24 cellular contexts compared by ENCODE assay signal in genomic region chr4:147709999-147710398, GRCh38. TPM values are rescaled to one million over a fixed set of nuclear protein-coding genes. Genes with fewer than 3 reads are reported as not detected.
A peak's percentile ranks its signal among the peaks of the same experiment; 100 is the strongest.
DNase-seq lines count a peak whose midpoint lies in the region; TF ChIP-seq lines count a peak whose summit lies in the region.
"Had no signal": no experiment of that assay in that cellular context is flagged by ENCODE, and none has a peak within 500 bp of the region (broad histone marks: within the 10 kb centered on the region; RNA-seq: fewer than 3 reads in every experiment).

No MANE protein-coding gene starts in this region.

- H3K9ac ChIP-seq in mammary epithelial cell (ENCODE audit: insufficient read depth, low read length), result no peak overlapping the region
- H3K9ac ChIP-seq in Karpas-422 (ENCODE audit: low read length), result no peak overlapping the region
- H3K9ac ChIP-seq: KMS-11 had no signal

- no peak overlapping the region for H3K27ac ChIP-seq in mammary epithelial cell (ENCODE audit: insufficient read depth, low read depth, low read length)
- no peak overlapping the region for H3K27ac ChIP-seq in SJCRH30
- H3K27ac ChIP-seq in Karpas-422 (ENCODE audit: low read length), result no peak overlapping the region
- H3K27ac ChIP-seq: KMS-11, psoas muscle, transverse colon had no signal

- dilution Hi-C loops in mammary epithelial cell (cut with HindIII; ENCODE audit: low sequenced_read_pairs), result no loop called here

- H3K4me2 ChIP-seq in mammary epithelial cell (ENCODE audit: insufficient read depth, low read depth, low read length) (no peak overlapping the region), Karpas-422 (ENCODE audit: low read depth, low read length, poor library complexity, severe bottlenecking) (no peak overlapping the region)
- H3K4me2 ChIP-seq: KMS-11 had no signal

- POLR2A ChIA-PET in MCF 10A (lab: Yijun Ruan, JAX), result interaction anchor here (0.8 kb wide), 1 partner anchor 23 kb away, joined by 4 read pairs; no protein-coding TSS in a partner anchor

- H3K27me3 ChIP-seq in mammary epithelial cell (ENCODE audit: insufficient read depth, low read length) (no peaks in the 10 kb centered on the region), SJCRH30 (no peaks in the 10 kb centered on the region), Karpas-422 (ENCODE audit: low read length) (no peaks in the 10 kb centered on the region)
- H3K27me3 ChIP-seq: transverse colon had no signal

- DNase-seq in mammary epithelial cell (peak; percentile 34), MCF 10A (ENCODE audit: unreplicated experiment) (no peak), SJCRH30 (peak; percentile 16 to 18), epithelial cell of esophagus (ENCODE audit: low read depth) (peak; percentile 27), OCI-M2 (lab: John Stamatoyannopoulos, UW; ENCODE audit: unreplicated experiment) (no peak), HT-29 (ENCODE audit: low spot score) (no peak), NCI-H2196 treated with DMSO at 0.1 percent for 48 hours (lab: John Stamatoyannopoulos, UW; ENCODE audit: unreplicated experiment) (no peak), Karpas-422 (no peak)
- DNase-seq: activated CD4-positive, alpha-beta memory T cell treated with anti-CD3 and anti-CD28 coated beads for 36 hours; activated naive CD8-positive, alpha-beta T cell treated with anti-CD3 and anti-CD28 coated beads, Interleukin-2, amount 50 U/mL, for 24 hours; activated T-cell treated with anti-CD3 and anti-CD28 coated beads, Interleukin-2, amount 50 U/mL, for 48 hours; CD4-positive, CD25-positive, alpha-beta regulatory T cell; DMS53; head of caudate nucleus; islet precursor cell; NCI-H1694; NCI-H446 treated with DMSO at 0.1 percent for 48 hours; psoas muscle; stimulated activated CD4-positive, alpha-beta T cell treated with anti-CD3 and anti-CD28 coated beads, Interleukin-12 subunit alpha, Interleukin-12 subunit beta, amount 100 ng/mL, for 4 hours; stimulated activated naive CD4-positive, alpha-beta T cell; transverse colon had no signal

- no peaks in the 10 kb centered on the region for H3K36me3 Mint-ChIP-seq in MCF 10A (ENCODE audit: insufficient read depth, unreplicated experiment)
- H3K36me3 Mint-ChIP-seq: activated CD4-positive, alpha-beta memory T cell treated with anti-CD3 and anti-CD28 coated beads for 36 hours; CD4-positive, CD25-positive, alpha-beta regulatory T cell; memory B cell had no signal

- no peaks in the 10 kb centered on the region for H3K9me2 ChIP-seq in Karpas-422 (replicated peaks; ENCODE audit: insufficient read depth, low read length)

- H3K27ac Mint-ChIP-seq in MCF 10A (ENCODE audit: low read depth, unreplicated experiment), result no peak overlapping the region
- H3K27ac Mint-ChIP-seq: activated CD4-positive, alpha-beta memory T cell treated with anti-CD3 and anti-CD28 coated beads for 36 hours; activated naive CD8-positive, alpha-beta T cell treated with anti-CD3 and anti-CD28 coated beads, Interleukin-2, amount 50 U/mL, for 24 hours; CD4-positive, CD25-positive, alpha-beta regulatory T cell; memory B cell; nephron had no signal

- BruUV-seq in mammary epithelial cell (replicated peaks; lab: Mats Ljungman, UMichigan) (no TSS peak), MCF 10A (replicated peaks; lab: Mats Ljungman, UMichigan) (no TSS peak)

- H3K9me3 Mint-ChIP-seq in MCF 10A (ENCODE audit: unreplicated experiment), result no peaks in the 10 kb centered on the region
- H3K9me3 Mint-ChIP-seq: activated CD4-positive, alpha-beta memory T cell treated with anti-CD3 and anti-CD28 coated beads for 36 hours; activated naive CD8-positive, alpha-beta T cell treated with anti-CD3 and anti-CD28 coated beads, Interleukin-2, amount 50 U/mL, for 24 hours; CD4-positive, CD25-positive, alpha-beta regulatory T cell; memory B cell; nephron had no signal

- H3K9me3 ChIP-seq in mammary epithelial cell (replicated peaks; ENCODE audit: insufficient read depth, low read length) (no peaks in the 10 kb centered on the region), SJCRH30 (replicated peaks) (no peaks in the 10 kb centered on the region), Karpas-422 (ENCODE audit: low read length) (no peaks in the 10 kb centered on the region)
- H3K9me3 ChIP-seq: psoas muscle, transverse colon had no signal

- H3K4me1 ChIP-seq in mammary epithelial cell (ENCODE audit: insufficient read depth, low read length) (peaks cover 4% of the 10 kb centered on the region), SJCRH30 (peaks cover 8% of the 10 kb centered on the region), Karpas-422 (ENCODE audit: low read length) (no peaks in the 10 kb centered on the region)
- H3K4me1 ChIP-seq: psoas muscle, transverse colon had no signal

- H3K4me3 ChIP-seq in mammary epithelial cell (replicated peaks in 1 of 3; ENCODE audit: insufficient read depth in 1 of 3, low read depth in 2 of 3, low read length in 3 of 3), result no peak overlapping the region
- H3K4me3 ChIP-seq in SJCRH30, result no peak overlapping the region
- H3K4me3 ChIP-seq in epithelial cell of esophagus (ENCODE audit: low read length), result no peak overlapping the region
- no peak overlapping the region for H3K4me3 ChIP-seq in Karpas-422 (ENCODE audit: low read length)
- H3K4me3 ChIP-seq: psoas muscle, transverse colon had no signal

- WGBS in mammary epithelial cell (ENCODE audit: low coverage, missing lambda C conversion rate), result 95% methylated on average over 5 of the region's 5 CpGs

- no peak overlapping the region for H2AFZ ChIP-seq in mammary epithelial cell (ENCODE audit: low read depth, low read length)
- H2AFZ ChIP-seq in Karpas-422 (ENCODE audit: low read length), result no peak overlapping the region

- no peaks in the 10 kb centered on the region for H3K27me3 Mint-ChIP-seq in MCF 10A (ENCODE audit: insufficient read depth, unreplicated experiment)
- H3K27me3 Mint-ChIP-seq: activated CD4-positive, alpha-beta memory T cell treated with anti-CD3 and anti-CD28 coated beads for 36 hours; activated naive CD8-positive, alpha-beta T cell treated with anti-CD3 and anti-CD28 coated beads, Interleukin-2, amount 50 U/mL, for 24 hours had no signal

- CTCF ChIA-PET in mammary epithelial cell (lab: Charles Lee; ENCODE audit: low non-redundant PET), result interaction anchor here (0.7 kb wide), 1 partner anchor 155 kb away, joined by 4 read pairs; no protein-coding TSS in a partner anchor
- CTCF ChIA-PET in MCF 10A (lab: Yijun Ruan, JAX), result interaction anchor here (0.5 to 8.2 kb wide), 19 partner anchors 10 to 1813 kb away, joined by 3 to 247 read pairs (median 4); no protein-coding TSS in a partner anchor

- in situ Hi-C loops in mammary epithelial cell (cut with MboI; ENCODE audit: low sequenced_read_pairs in 2 of 2), result loop anchor here (5.0 kb wide), 1 partner anchor 157 kb away; no protein-coding TSS in a partner anchor

- intact Hi-C loops in mammary epithelial cell (cut with micrococcal nuclease) (loop anchor here (2.0 kb wide), 1 partner anchor 127 kb away; no protein-coding TSS in a partner anchor), MCF 10A (cut with micrococcal nuclease) (loop anchor here (2.0 to 5.0 kb wide), 3 partner anchors 23 to 693 kb away; partner anchors contain the start of gene ARHGAP10)

- peaks cover 12% of the 10 kb centered on the region for H3K4me1 Mint-ChIP-seq in MCF 10A (ENCODE audit: insufficient read depth, unreplicated experiment)
- H3K4me1 Mint-ChIP-seq: memory B cell had no signal

- H4K20me1 ChIP-seq in mammary epithelial cell (ENCODE audit: insufficient read depth, low read length) (no peaks in the 10 kb centered on the region), Karpas-422 (ENCODE audit: insufficient read depth, low read depth, low read length) (no peaks in the 10 kb centered on the region)

- no peak overlapping the region for H3K4me3 Mint-ChIP-seq in MCF 10A (ENCODE audit: unreplicated experiment)
- H3K4me3 Mint-ChIP-seq: activated CD4-positive, alpha-beta memory T cell treated with anti-CD3 and anti-CD28 coated beads for 36 hours; activated naive CD8-positive, alpha-beta T cell treated with anti-CD3 and anti-CD28 coated beads, Interleukin-2, amount 50 U/mL, for 24 hours; CD4-positive, CD25-positive, alpha-beta regulatory T cell; memory B cell; nephron had no signal

- TF ChIP-seq CTCF in mammary epithelial cell (conservative IDR thresholded peaks at IDR 0.05 in 1 of 2, IDR thresholded peaks at IDR 0.05 in 1 of 2; ENCODE audit: extremely low read depth in 1 of 2, insufficient read depth in 1 of 2, low read depth in 1 of 2, low read length in 2 of 2), result no peak
- no peak for TF ChIP-seq CTCF in MCF 10A (IDR thresholded peaks at IDR 0.05; ENCODE audit: unreplicated experiment)
- TF ChIP-seq CTCF in epithelial cell of esophagus (IDR thresholded peaks at IDR 0.05; ENCODE audit: insufficient read depth, low read depth, low read length, missing control alignments), result no peak

- H3K79me2 ChIP-seq in mammary epithelial cell (ENCODE audit: insufficient read depth, low read length), result no peaks in the 10 kb centered on the region
- H3K79me2 ChIP-seq in Karpas-422 (ENCODE audit: low read length), result no peaks in the 10 kb centered on the region

- no peaks in the 10 kb centered on the region for H3K36me3 ChIP-seq in mammary epithelial cell (ENCODE audit: insufficient read depth, low read length)
- H3K36me3 ChIP-seq in SJCRH30, result no peaks in the 10 kb centered on the region
- no peaks in the 10 kb centered on the region for H3K36me3 ChIP-seq in Karpas-422 (ENCODE audit: insufficient read depth, low read length)
- H3K36me3 ChIP-seq: transverse colon had no signal

RNA-seq across cellular contexts. Expression of gene ARHGAP10, which starts 21.9 kb away (rescaled TPM):
- total RNA-seq in mammary epithelial cell (10 to 100 TPM; 22.5 to 28.8 TPM), MCF 10A (2022) (22.4 and 24.6 TPM in 2 replicates)
- 14.5 TPM for polyA plus RNA-seq in mammary epithelial cell
- polyA minus RNA-seq in mammary epithelial cell, result 35.8 TPM
- total RNA-seq in SJCRH30 (2014; rRNA removed; shearing (Covaris generic)), result 19.9 and 25.0 TPM in 2 replicates
- total RNA-seq in HT-29 (2014; rRNA removed; shearing (Covaris generic)), result 4.3 and 9.3 TPM in 2 replicates
- 0.41 TPM in 1 of 2 replicates, not detected in the other for total RNA-seq in Karpas-422 (2014; rRNA removed; shearing (Covaris generic); ENCODE audit: low replicate concordance)

RNA-seq across cellular contexts. Expression of gene PRMT9, which starts 26.0 kb away (rescaled TPM):
- total RNA-seq in mammary epithelial cell (1 to 10 TPM; 8.0 to 9.8 TPM), MCF 10A (2022) (6.1 and 8.4 TPM in 2 replicates)
- 4.3 TPM for polyA plus RNA-seq in mammary epithelial cell
- 4.0 TPM for polyA minus RNA-seq in mammary epithelial cell
- total RNA-seq in SJCRH30 (2014; rRNA removed; shearing (Covaris generic)), result 12.1 and 13.1 TPM in 2 replicates
- total RNA-seq in HT-29 (2014; rRNA removed; shearing (Covaris generic)), result 2.4 and 3.8 TPM in 2 replicates
- total RNA-seq in Karpas-422 (2014; rRNA removed; shearing (Covaris generic); ENCODE audit: low replicate concordance), result 13.7 and 21.7 TPM in 2 replicates

Comparison
In these comparisons a context has a peak if more than half of its experiments do, and no peak if none do; other contexts are left out.
1. DNase-seq: peak in mammary epithelial cell (single experiment), SJCRH30 (2 of 2) and epithelial cell of esophagus (single experiment); none in MCF 10A (single experiment), OCI-M2 (single experiment), HT-29 (single experiment), NCI-H2196 treated with DMSO at 0.1 percent for 48 hours (single experiment) and Karpas-422 (single experiment).